Comparison of ENCODE assay signal across 19 cellular contexts in genomic region chr11:57473208-57473930, GRCh38. TPM values are rescaled to one million over a fixed set of nuclear protein-coding genes. Genes with fewer than 3 reads are reported as not detected.
DNase-seq lines count a peak whose midpoint lies in the region; ATAC-seq and TF ChIP-seq lines count a peak whose summit lies in the region.
"Had no signal": no experiment of that assay in that cellular context is flagged by ENCODE, and none has a peak within 500 bp of the region (broad histone marks: within the 10 kb centered on the region; RNA-seq: fewer than 3 reads in every experiment).

No MANE protein-coding gene starts in this region.

- H3K18ac ChIP-seq in neuronal stem cell (ENCODE audit: low read length): no peak overlapping the region

- H2AK5ac ChIP-seq in neuronal stem cell (ENCODE audit: low read depth, low read length): no peak overlapping the region

- H3K79me1 ChIP-seq in neuronal stem cell (ENCODE audit: low read depth, low read length): no peaks in the 10 kb centered on the region

- H3K27ac ChIP-seq in neuronal stem cell (replicated peaks; ENCODE audit: low read length): no peak overlapping the region
- H3K27ac ChIP-seq: 22Rv1, ascending aorta, colonic mucosa, heart right ventricle, parathyroid adenoma, skin epidermis had no signal

- H3K27me3 ChIP-seq in H7 (ENCODE audit: control insufficient read depth, insufficient read depth, low read length) (peaks cover 46% of the 10 kb centered on the region), neuronal stem cell (ENCODE audit: control insufficient read depth in 3 of 3, insufficient read depth in 3 of 3, low read depth in 1 of 3, low read length in 3 of 3) (peaks cover 0 to 43% (median 9%) of the 10 kb centered on the region in 3 experiments)
- H3K27me3 ChIP-seq: colonic mucosa had no signal

- H4K91ac ChIP-seq in neuronal stem cell (ENCODE audit: low read depth, low read length, poor library complexity): no peak overlapping the region

- no peak overlapping the region for H3K9ac ChIP-seq in neuronal stem cell (ENCODE audit: low read depth, low read length, poor library complexity)
- H3K9ac ChIP-seq: parathyroid adenoma had no signal

- peaks cover 23% of the 10 kb centered on the region for H3K9me3 Mint-ChIP-seq in glutamatergic neuron (ENCODE audit: unreplicated experiment)

- H2BK5ac ChIP-seq in neuronal stem cell (ENCODE audit: low read length): no peak overlapping the region

- no peak overlapping the region for H3K4me2 ChIP-seq in neuronal stem cell (ENCODE audit: insufficient read depth, low read length, poor library complexity, severe bottlenecking)

- H2BK15ac ChIP-seq in neuronal stem cell (ENCODE audit: low read length): no peak overlapping the region

- H3K36me3 ChIP-seq in H7 (replicated peaks; ENCODE audit: control insufficient read depth, insufficient read depth, low read length): no peaks in the 10 kb centered on the region
- H3K36me3 ChIP-seq in neuronal stem cell (replicated peaks in 1 of 2; ENCODE audit: control insufficient read depth in 2 of 2, insufficient read depth in 2 of 2, low read length in 2 of 2): peaks cover 0 to 37% of the 10 kb centered on the region in 2 donors
- H3K36me3 ChIP-seq: ascending aorta, colonic mucosa, heart right ventricle had no signal

- no peak overlapping the region for H2AFZ ChIP-seq in neuronal stem cell (ENCODE audit: low read length)
- H2AFZ ChIP-seq: parathyroid adenoma had no signal

- H4K8ac ChIP-seq in neuronal stem cell (ENCODE audit: low read depth, low read length): no peak overlapping the region

- H3K9me3 ChIP-seq in neuronal stem cell (replicated peaks in 1 of 2; ENCODE audit: control insufficient read depth in 2 of 2, insufficient read depth in 1 of 2, low read depth in 1 of 2, low read length in 2 of 2): no peaks in the 10 kb centered on the region
- H3K9me3 ChIP-seq: ascending aorta, colonic mucosa, heart right ventricle had no signal

- no peak overlapping the region for H3K4ac ChIP-seq in neuronal stem cell (ENCODE audit: low read length)

- H3K36me3 Mint-ChIP-seq in glutamatergic neuron (ENCODE audit: unreplicated experiment): peaks cover 5% of the 10 kb centered on the region

- no CpG with 5 or more reads among the region's 7 CpGs for WGBS in neuronal stem cell (ENCODE audit: extremely low coverage in 2 of 2, insufficient read length in 2 of 2, insufficient replicate concordance in 1 of 2), 2 donors

- no peak overlapping the region for H3K14ac ChIP-seq in neuronal stem cell (ENCODE audit: low read length)

- TF ChIP-seq CTCF in glutamatergic neuron (IDR thresholded peaks at IDR 0.05; ENCODE audit: partially characterized antibody, unreplicated experiment): no peak

- peaks cover 24% of the 10 kb centered on the region for H3K27me3 Mint-ChIP-seq in glutamatergic neuron (ENCODE audit: unreplicated experiment)

- no peak overlapping the region for H3K23ac ChIP-seq in neuronal stem cell (ENCODE audit: low read depth, low read length, poor library complexity)

- H2BK12ac ChIP-seq in neuronal stem cell (ENCODE audit: low read length): no peak overlapping the region

- H3K4me1 ChIP-seq in neuronal stem cell (ENCODE audit: control insufficient read depth in 2 of 2, insufficient read depth in 1 of 2, low read depth in 1 of 2, low read length in 2 of 2): peaks cover 3 to 17% of the 10 kb centered on the region in 2 donors

- H3K4me3 ChIP-seq in H7 (ENCODE audit: insufficient read depth, low read depth, low read length): no peak overlapping the region
- no peak overlapping the region for H3K4me3 ChIP-seq in neuronal stem cell (ENCODE audit: low read length in 2 of 2)
- H3K4me3 ChIP-seq: ascending aorta, colonic mucosa, heart right ventricle, skin epidermis had no signal

- DNase-seq in DMS 273 (lab: John Stamatoyannopoulos, UW; ENCODE audit: unreplicated experiment): peak; percentile 22
- no peak for DNase-seq in DMS 273 treated with DMSO at 0.1 percent for 48 hours (lab: John Stamatoyannopoulos, UW)
- peak; percentile 71 for DNase-seq in H7
- DNase-seq in SIG-M5 (lab: John Stamatoyannopoulos, UW): peak; percentile 14
- no peak for DNase-seq in glutamatergic neuron
- DNase-seq in neuronal stem cell (ENCODE audit: low spot score): no peak
- no peak for DNase-seq in globus pallidus (ENCODE audit: low spot score)
- DNase-seq: activated T-cell treated with anti-CD3 and anti-CD28 coated beads, Interleukin-2, amount 50 U/mL, for 1 hour; colonic mucosa; heart right ventricle; kidney glomerular epithelial cell; midbrain; NCI-H1105 treated with DMSO at 0.1 percent for 48 hours; NCI-H446 treated with DMSO at 0.1 percent for 48 hours had no signal

- no peak for ATAC-seq in GM21381 (IDR thresholded peaks at IDR 0.05; ENCODE audit: unreplicated experiment)

- no peak overlapping the region for H2BK120ac ChIP-seq in neuronal stem cell (ENCODE audit: low read depth, low read length)

- H3K27ac Mint-ChIP-seq in glutamatergic neuron (ENCODE audit: unreplicated experiment): peak overlapping the region; percentile 74

- H3K4me3 Mint-ChIP-seq in glutamatergic neuron (ENCODE audit: unreplicated experiment): peak overlapping the region; percentile 78

- H3K4me1 Mint-ChIP-seq in glutamatergic neuron (ENCODE audit: low read depth, unreplicated experiment): peaks cover 37% of the 10 kb centered on the region

RNA-seq across cellular contexts. Expression of gene RTN4RL2, which starts 13.0 kb away (rescaled TPM):
- 3.1 and 3.4 TPM in 2 replicates for total RNA-seq in H7 (2014; rRNA removed; shearing (Covaris generic))
- 119 TPM for total RNA-seq in glutamatergic neuron (ENCODE audit: unreplicated experiment)
- 6.6 TPM for polyA plus RNA-seq in neuronal stem cell (2013, experiment 1 of 2)
- 6.8 TPM for polyA plus RNA-seq in neuronal stem cell (2013, experiment 2 of 2)

RNA-seq across cellular contexts. Expression of gene SLC43A1, which starts 42.1 kb away (rescaled TPM):
- 30.7 and 33.1 TPM in 2 replicates for total RNA-seq in H7 (2014; rRNA removed; shearing (Covaris generic))
- total RNA-seq in glutamatergic neuron (ENCODE audit: unreplicated experiment): 5.2 TPM
- 0.63 TPM for polyA plus RNA-seq in neuronal stem cell (2013, experiment 1 of 2)
- 0.73 TPM for polyA plus RNA-seq in neuronal stem cell (2013, experiment 2 of 2)

RNA-seq across cellular contexts. Expression of gene SLC43A3, which starts 46.4 kb away (rescaled TPM):
- total RNA-seq in H7 (2014; rRNA removed; shearing (Covaris generic)): 9.7 and 16.4 TPM in 2 replicates
- total RNA-seq in glutamatergic neuron (ENCODE audit: unreplicated experiment): 10.8 TPM
- 9.6 TPM for polyA plus RNA-seq in neuronal stem cell (2013, experiment 1 of 2)
- 9.1 TPM for polyA plus RNA-seq in neuronal stem cell (2013, experiment 2 of 2)

RNA-seq across cellular contexts. Expression of gene TIMM10, which starts 57.2 kb away (rescaled TPM):
- total RNA-seq in H7 (2014; rRNA removed; shearing (Covaris generic)): 58.6 and 73.3 TPM in 2 replicates
- 51.2 TPM for total RNA-seq in glutamatergic neuron (ENCODE audit: unreplicated experiment)
- polyA plus RNA-seq in neuronal stem cell (2013, experiment 1 of 2): 61.5 TPM
- polyA plus RNA-seq in neuronal stem cell (2013, experiment 2 of 2): 58.6 TPM
- total RNA-seq: ascending aorta had no signal

Comparison
In these comparisons a context has a peak if more than half of its experiments do, and no peak if none do; other contexts are left out.
1. DNase-seq: peak in DMS 273 (single experiment), H7 (single experiment) and SIG-M5 (single experiment); none in DMS 273 treated with DMSO at 0.1 percent for 48 hours (single experiment), glutamatergic neuron (single experiment), neuronal stem cell (single experiment) and globus pallidus (single experiment).
2. RNA of gene RTN4RL2, which starts 13.0 kb away (total RNA-seq): 119 TPM in glutamatergic neuron (single experiment); 3.1 to 3.4 TPM in H7; every median in the first group is over 10 times any median in the second.